Comparison of ENCODE assay signal across 2 cellular contexts in genomic region chr1:187960125-187960638, GRCh38.
TF ChIP-seq lines count a peak whose summit lies in the region.

No MANE protein-coding gene starts in this region.

TF ChIP-seq in A549, 52 proteins besides CTCF, POLR2A, EP300 and RAD21 (continued from another document):
- TF ChIP-seq HMGXB4 (CRISPR knock-in tag; IDR thresholded peaks at IDR 0.05; ENCODE audit: borderline replicate concordance) = no peak

TF ChIP-seq in GM12878, 131 proteins besides CTCF, POLR2A, EP300 and RAD21 (continued from another document):
- TF ChIP-seq MLLT1 (IDR thresholded peaks at IDR 0.05) (no peak), YBX1 (IDR thresholded peaks at IDR 0.05) (no peak), CHD4 (IDR thresholded peaks at IDR 0.05) (no peak), SP1 (IDR thresholded peaks at IDR 0.05; ENCODE audit: low read depth, low read length) (no peak), TCF7 (IDR thresholded peaks at IDR 0.05; ENCODE audit: borderline replicate concordance) (no peak), FOS (IDR thresholded peaks at IDR 0.05; ENCODE audit: borderline replicate concordance, extremely low read depth, insufficient read length) (no peak), SREBF2 (IDR thresholded peaks at IDR 0.05; ENCODE audit: low read length) (no peak), HDGF (IDR thresholded peaks at IDR 0.05) (no peak), HDAC2 (IDR thresholded peaks at IDR 0.05) (no peak)
- TF ChIP-seq, protein P1, sequence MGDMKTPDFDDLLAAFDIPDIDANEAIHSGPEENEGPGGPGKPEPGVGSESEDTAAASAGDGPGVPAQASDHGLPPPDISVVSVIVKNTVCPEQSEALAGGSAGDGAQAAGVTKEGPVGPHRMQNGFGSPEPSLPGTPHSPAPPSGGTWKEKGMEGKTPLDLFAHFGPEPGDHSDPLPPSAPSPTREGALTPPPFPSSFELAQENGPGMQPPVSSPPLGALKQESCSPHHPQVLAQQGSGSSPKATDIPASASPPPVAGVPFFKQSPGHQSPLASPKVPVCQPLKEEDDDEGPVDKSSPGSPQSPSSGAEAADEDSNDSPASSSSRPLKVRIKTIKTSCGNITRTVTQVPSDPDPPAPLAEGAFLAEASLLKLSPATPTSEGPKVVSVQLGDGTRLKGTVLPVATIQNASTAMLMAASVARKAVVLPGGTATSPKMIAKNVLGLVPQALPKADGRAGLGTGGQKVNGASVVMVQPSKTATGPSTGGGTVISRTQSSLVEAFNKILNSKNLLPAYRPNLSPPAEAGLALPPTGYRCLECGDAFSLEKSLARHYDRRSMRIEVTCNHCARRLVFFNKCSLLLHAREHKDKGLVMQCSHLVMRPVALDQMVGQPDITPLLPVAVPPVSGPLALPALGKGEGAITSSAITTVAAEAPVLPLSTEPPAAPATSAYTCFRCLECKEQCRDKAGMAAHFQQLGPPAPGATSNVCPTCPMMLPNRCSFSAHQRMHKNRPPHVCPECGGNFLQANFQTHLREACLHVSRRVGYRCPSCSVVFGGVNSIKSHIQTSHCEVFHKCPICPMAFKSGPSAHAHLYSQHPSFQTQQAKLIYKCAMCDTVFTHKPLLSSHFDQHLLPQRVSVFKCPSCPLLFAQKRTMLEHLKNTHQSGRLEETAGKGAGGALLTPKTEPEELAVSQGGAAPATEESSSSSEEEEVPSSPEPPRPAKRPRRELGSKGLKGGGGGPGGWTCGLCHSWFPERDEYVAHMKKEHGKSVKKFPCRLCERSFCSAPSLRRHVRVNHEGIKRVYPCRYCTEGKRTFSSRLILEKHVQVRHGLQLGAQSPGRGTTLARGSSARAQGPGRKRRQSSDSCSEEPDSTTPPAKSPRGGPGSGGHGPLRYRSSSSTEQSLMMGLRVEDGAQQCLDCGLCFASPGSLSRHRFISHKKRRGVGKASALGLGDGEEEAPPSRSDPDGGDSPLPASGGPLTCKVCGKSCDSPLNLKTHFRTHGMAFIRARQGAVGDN (IDR thresholded peaks at IDR 0.05) = no peak
- TF ChIP-seq, protein P2, sequence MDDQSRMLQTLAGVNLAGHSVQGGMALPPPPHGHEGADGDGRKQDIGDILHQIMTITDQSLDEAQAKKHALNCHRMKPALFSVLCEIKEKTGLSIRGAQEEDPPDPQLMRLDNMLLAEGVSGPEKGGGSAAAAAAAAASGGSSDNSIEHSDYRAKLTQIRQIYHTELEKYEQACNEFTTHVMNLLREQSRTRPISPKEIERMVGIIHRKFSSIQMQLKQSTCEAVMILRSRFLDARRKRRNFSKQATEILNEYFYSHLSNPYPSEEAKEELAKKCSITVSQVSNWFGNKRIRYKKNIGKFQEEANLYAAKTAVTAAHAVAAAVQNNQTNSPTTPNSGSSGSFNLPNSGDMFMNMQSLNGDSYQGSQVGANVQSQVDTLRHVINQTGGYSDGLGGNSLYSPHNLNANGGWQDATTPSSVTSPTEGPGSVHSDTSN (IDR thresholded peaks at IDR 0.05; ENCODE audit: insufficient replicate concordance, low read depth, low read length) = no peak
- TF ChIP-seq, protein P3, sequence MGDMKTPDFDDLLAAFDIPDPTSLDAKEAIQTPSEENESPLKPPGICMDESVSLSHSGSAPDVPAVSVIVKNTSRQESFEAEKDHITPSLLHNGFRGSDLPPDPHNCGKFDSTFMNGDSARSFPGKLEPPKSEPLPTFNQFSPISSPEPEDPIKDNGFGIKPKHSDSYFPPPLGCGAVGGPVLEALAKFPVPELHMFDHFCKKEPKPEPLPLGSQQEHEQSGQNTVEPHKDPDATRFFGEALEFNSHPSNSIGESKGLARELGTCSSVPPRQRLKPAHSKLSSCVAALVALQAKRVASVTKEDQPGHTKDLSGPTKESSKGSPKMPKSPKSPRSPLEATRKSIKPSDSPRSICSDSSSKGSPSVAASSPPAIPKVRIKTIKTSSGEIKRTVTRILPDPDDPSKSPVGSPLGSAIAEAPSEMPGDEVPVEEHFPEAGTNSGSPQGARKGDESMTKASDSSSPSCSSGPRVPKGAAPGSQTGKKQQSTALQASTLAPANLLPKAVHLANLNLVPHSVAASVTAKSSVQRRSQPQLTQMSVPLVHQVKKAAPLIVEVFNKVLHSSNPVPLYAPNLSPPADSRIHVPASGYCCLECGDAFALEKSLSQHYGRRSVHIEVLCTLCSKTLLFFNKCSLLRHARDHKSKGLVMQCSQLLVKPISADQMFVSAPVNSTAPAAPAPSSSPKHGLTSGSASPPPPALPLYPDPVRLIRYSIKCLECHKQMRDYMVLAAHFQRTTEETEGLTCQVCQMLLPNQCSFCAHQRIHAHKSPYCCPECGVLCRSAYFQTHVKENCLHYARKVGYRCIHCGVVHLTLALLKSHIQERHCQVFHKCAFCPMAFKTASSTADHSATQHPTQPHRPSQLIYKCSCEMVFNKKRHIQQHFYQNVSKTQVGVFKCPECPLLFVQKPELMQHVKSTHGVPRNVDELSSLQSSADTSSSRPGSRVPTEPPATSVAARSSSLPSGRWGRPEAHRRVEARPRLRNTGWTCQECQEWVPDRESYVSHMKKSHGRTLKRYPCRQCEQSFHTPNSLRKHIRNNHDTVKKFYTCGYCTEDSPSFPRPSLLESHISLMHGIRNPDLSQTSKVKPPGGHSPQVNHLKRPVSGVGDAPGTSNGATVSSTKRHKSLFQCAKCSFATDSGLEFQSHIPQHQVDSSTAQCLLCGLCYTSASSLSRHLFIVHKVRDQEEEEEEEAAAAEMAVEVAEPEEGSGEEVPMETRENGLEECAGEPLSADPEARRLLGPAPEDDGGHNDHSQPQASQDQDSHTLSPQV (IDR thresholded peaks at IDR 0.05) = no peak
